In genomic region chr3:16687206-16687605, GRCh38 we compare ENCODE assay signal across 23 cellular contexts.
"Had no signal": no experiment of that assay in that cellular context is flagged by ENCODE, and none has a peak within 500 bp of the region (broad histone marks: within the 10 kb centered on the region; RNA-seq: fewer than 3 reads in every experiment).

No MANE protein-coding gene starts in this region.

- H3K4me2 ChIP-seq: PC-9 had no signal

- H3K27me3 ChIP-seq: MG63 had no signal

- H3K9me3 ChIP-seq: MG63 had no signal

- H3K4me1 Mint-ChIP-seq: activated CD4-positive, alpha-beta memory T cell treated with anti-CD3 and anti-CD28 coated beads, Interleukin-2, amount 10 ng/mL, durations not matched to agents 7 days and 5 days; activated CD4-positive, alpha-beta T cell treated with anti-CD3 and anti-CD28 coated beads, Interleukin-2, amount 10 ng/mL, durations not matched to agents 7 days and 5 days; activated T-helper 17 cell treated with anti-CD3 and anti-CD28 coated beads, Interleukin-2, amount 50 U/mL, for 72 hours; brain; T-helper 17 cell had no signal

- DNase-seq: activated CD4-positive, alpha-beta memory T cell treated with anti-CD3 and anti-CD28 coated beads, Interleukin-2, amount 10 ng/mL, durations not matched to agents 7 days and 5 days; activated CD4-positive, alpha-beta T cell treated with anti-CD3 and anti-CD28 coated beads, Interleukin-2, amount 10 ng/mL, durations not matched to agents 7 days and 5 days; activated CD4-positive, CD25-positive, alpha-beta regulatory T cell; activated gamma-delta T cell; activated naive CD4-positive, alpha-beta T cell treated with anti-CD3 and anti-CD28 coated beads for 36 hours; activated T-cell treated with anti-CD3 and anti-CD28 coated beads for 4 hours; activated T-cell treated with anti-CD3 and anti-CD28 coated beads, Interleukin-2, amount 50 U/mL, for 48 hours; amygdala; MG63; MV-4-11; NCI-H1092 treated with DMSO at 0.1 percent for 48 hours; NCI-H1417 treated with DMSO at 0.1 percent for 48 hours; NCI-H1694; NCI-H2029 treated with DMSO at 0.1 percent for 48 hours; NCI-H446; NCI-H524; PC-9; SHP77 treated with DMSO at 0.1 percent for 48 hours; T-helper 17 cell; T-helper 9 cell had no signal

- H3K4me3 Mint-ChIP-seq: activated CD4-positive, alpha-beta memory T cell treated with anti-CD3 and anti-CD28 coated beads, Interleukin-2, amount 10 ng/mL, durations not matched to agents 7 days and 5 days; activated CD4-positive, alpha-beta T cell treated with anti-CD3 and anti-CD28 coated beads, Interleukin-2, amount 10 ng/mL, durations not matched to agents 7 days and 5 days; activated naive CD4-positive, alpha-beta T cell treated with anti-CD3 and anti-CD28 coated beads for 36 hours; activated naive CD8-positive, alpha-beta T cell; activated T-helper 17 cell treated with anti-CD3 and anti-CD28 coated beads, Interleukin-2, amount 50 U/mL, for 72 hours; brain; T-helper 17 cell had no signal

- H3K27me3 Mint-ChIP-seq: brain had no signal

- H2AFZ ChIP-seq: PC-9 had no signal

- H3K36me3 ChIP-seq: MG63 had no signal

- H3K4me3 ChIP-seq: MG63, PC-9 had no signal

- ATAC-seq: activated T-helper 17 cell treated with anti-CD3 and anti-CD28 coated beads, Interleukin-2, amount 50 U/mL, for 72 hours; T-helper 17 cell had no signal

- H3K27ac ChIP-seq: PC-9 had no signal

- H3K36me3 Mint-ChIP-seq: activated naive CD8-positive, alpha-beta T cell; brain had no signal

- H3K27ac Mint-ChIP-seq: activated CD4-positive, alpha-beta memory T cell treated with anti-CD3 and anti-CD28 coated beads, Interleukin-2, amount 10 ng/mL, durations not matched to agents 7 days and 5 days; activated CD4-positive, alpha-beta T cell treated with anti-CD3 and anti-CD28 coated beads, Interleukin-2, amount 10 ng/mL, durations not matched to agents 7 days and 5 days; activated naive CD4-positive, alpha-beta T cell treated with anti-CD3 and anti-CD28 coated beads for 36 hours; activated naive CD8-positive, alpha-beta T cell; activated T-helper 17 cell treated with anti-CD3 and anti-CD28 coated beads, Interleukin-2, amount 50 U/mL, for 72 hours; brain; T-helper 17 cell had no signal

- H3K9me3 Mint-ChIP-seq: activated naive CD4-positive, alpha-beta T cell treated with anti-CD3 and anti-CD28 coated beads for 36 hours; activated T-helper 17 cell treated with anti-CD3 and anti-CD28 coated beads, Interleukin-2, amount 50 U/mL, for 72 hours had no signal
